ENCODE assay signal across 8 cellular contexts in the genomic region with DNA sequence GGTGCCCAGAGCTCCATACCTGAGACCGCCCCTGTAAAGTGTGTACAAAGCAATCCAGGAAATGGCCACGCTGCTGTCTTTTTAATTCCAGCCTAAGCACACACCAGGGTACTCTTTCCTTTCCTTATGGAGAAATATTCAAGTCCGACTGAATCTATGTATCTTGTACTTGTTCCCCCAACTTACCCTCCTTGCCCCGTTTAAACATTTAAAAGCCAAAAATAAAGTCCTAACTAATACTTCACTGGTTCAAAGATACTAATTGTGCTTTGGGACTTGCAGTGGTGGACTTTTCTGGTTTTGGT. TPM values are rescaled to one million over a fixed set of nuclear protein-coding genes. Genes with fewer than 3 reads are reported as not detected.
DNase-seq lines count a peak whose midpoint lies in the region; ATAC-seq, FAIRE-seq and TF ChIP-seq lines count a peak whose summit lies in the region.

No MANE protein-coding gene starts in this region.

- DNase-seq in GM10266 (ENCODE audit: extremely low spot score): peak; percentile 8
- DNase-seq in SK-N-MC (ENCODE audit: low read depth, low spot score): no peak
- DNase-seq in foreskin fibroblast: no peak
- DNase-seq in small intestine: peak; percentile 44
- no peak for DNase-seq in hippocampal formation (lab: John Stamatoyannopoulos, UW)
- DNase-seq in nucleus accumbens (lab: John Stamatoyannopoulos, UW): no peak

- H3K4me1 ChIP-seq in small intestine (ENCODE audit: control insufficient read depth in 2 of 2, insufficient read depth in 1 of 2, low read depth in 1 of 2, low read length in 1 of 2): no peaks in the 10 kb centered on the region

- H3K9me3 ChIP-seq in SK-N-MC (ENCODE audit: low read depth, low read length) (no peaks in the 10 kb centered on the region), small intestine (ENCODE audit: control insufficient read depth, low read depth) (no peaks in the 10 kb centered on the region)

- peak; percentile 5 for ATAC-seq in HG02623 (IDR thresholded peaks at IDR 0.05; ENCODE audit: unreplicated experiment)
- ATAC-seq in GM21529 (IDR thresholded peaks at IDR 0.05; ENCODE audit: unreplicated experiment): no peak

- 2 to 35% (median 8%) methylated on average over 3 to 4 of the region's 4 CpGs for WGBS in small intestine, 3 donors

- H3K36me3 ChIP-seq in SK-N-MC (ENCODE audit: insufficient read depth, low read length) (no peaks in the 10 kb centered on the region), small intestine (ENCODE audit: control insufficient read depth in 2 of 2, insufficient read depth in 2 of 2, low read length in 2 of 2) (no peaks in the 10 kb centered on the region)

- H3K27me3 ChIP-seq in small intestine (ENCODE audit: control insufficient read depth in 2 of 2, insufficient read depth in 2 of 2, low read length in 2 of 2): no peaks in the 10 kb centered on the region

- H3K4me3 ChIP-seq in SK-N-MC (peak overlapping the region; percentile 79), foreskin fibroblast (ENCODE audit: low read depth in 1 of 2, low read length in 2 of 2) (peak overlapping the region; percentile 58 to 72), small intestine (ENCODE audit: low read depth in 1 of 2, low read length in 2 of 2) (peak overlapping the region; percentile 4 to 71)

- H3K27ac ChIP-seq in SK-N-MC (no peak overlapping the region), small intestine (ENCODE audit: low read depth in 1 of 2, low read length in 1 of 2) (peak overlapping the region; percentile 82 to 84)

- no peak for FAIRE-seq in small intestine (lab: Jason Lieb, UNC)

- no peak for TF ChIP-seq CTCF in GM10266 (IDR thresholded peaks at IDR 0.05; ENCODE audit: control insufficient read depth, insufficient read depth, low read depth, missing control alignments)
- TF ChIP-seq CTCF in foreskin fibroblast (IDR thresholded peaks at IDR 0.05; ENCODE audit: low read depth, low read length): no peak

- peak overlapping the region; percentile 75 for H3K9ac ChIP-seq in SK-N-MC (ENCODE audit: insufficient read length)

RNA-seq across cellular contexts. Expression of a gene that starts 0.7 kb away (rescaled TPM):
- 1 to 10 TPM; 2.2 to 4.9 (median 3.4) TPM for polyA plus RNA-seq in small intestine

RNA-seq across cellular contexts. Expression of a gene that starts 40.0 kb away (rescaled TPM):
- under 1 TPM in 1 of 3 donors, not detected in 2; 0.04 TPM for polyA plus RNA-seq in small intestine

Comparison
In these comparisons a context has a peak if more than half of its experiments do, and no peak if none do; other contexts are left out.
1. DNase-seq: peak in GM10266 (single experiment) and small intestine (single experiment); none in SK-N-MC (single experiment), foreskin fibroblast (0 of 2), hippocampal formation (0 of 2) and nucleus accumbens (0 of 56).
2. Peak in every context shown above with its lines, with median percentiles within 50 percentile points of each other: H3K4me3 ChIP-seq.